Comparison of ENCODE assay signal across 18 cellular contexts in the genomic region with DNA sequence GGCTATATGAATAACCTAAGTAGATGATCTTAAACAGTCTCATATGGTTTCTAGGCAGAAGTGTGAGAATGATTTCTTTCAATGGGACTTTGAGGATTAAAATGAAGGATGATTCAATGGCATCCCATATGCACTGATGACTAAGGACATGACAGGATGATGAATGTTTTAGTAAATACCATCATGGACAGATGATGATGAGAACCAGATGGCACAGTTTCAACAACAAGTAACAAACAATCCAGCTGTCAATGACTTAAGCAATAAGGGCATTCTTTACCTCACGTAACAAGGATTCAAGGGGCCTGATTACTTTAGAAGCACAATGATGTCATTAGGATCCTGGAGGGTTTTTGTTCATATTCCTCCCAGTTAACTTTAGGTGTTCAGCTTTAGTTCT.
DNase-seq lines count a peak whose midpoint lies in the region; ATAC-seq and TF ChIP-seq lines count a peak whose summit lies in the region.
"Had no signal": no experiment of that assay in that cellular context is flagged by ENCODE, and none has a peak within 500 bp of the region (broad histone marks: within the 10 kb centered on the region; RNA-seq: fewer than 3 reads in every experiment).

No MANE protein-coding gene starts in this region.

- H3K79me2 ChIP-seq in PC-3 (ENCODE audit: low read length) (no peaks in the 10 kb centered on the region), smooth muscle cell (ENCODE audit: low read depth) (no peaks in the 10 kb centered on the region)

- CTCF ChIA-PET in PC-3 (lab: Charles Lee): no interaction called here
- CTCF ChIA-PET in CD8-positive, alpha-beta T cell (lab: Charles Lee): no interaction called here

- H3K4me3 Mint-ChIP-seq in CD8-positive, alpha-beta T cell: no peak overlapping the region
- H3K4me3 Mint-ChIP-seq: activated naive CD4-positive, alpha-beta T cell treated with anti-CD3 and anti-CD28 coated beads, Interleukin-2, amount 50 U/mL, for 24 hours; immature natural killer cell had no signal

- H3K36me3 ChIP-seq in PC-3 (ENCODE audit: low read depth, low read length): no peaks in the 10 kb centered on the region
- H3K36me3 ChIP-seq in smooth muscle cell (ENCODE audit: low read depth): no peaks in the 10 kb centered on the region
- no peaks in the 10 kb centered on the region for H3K36me3 ChIP-seq in CD8-positive, alpha-beta T cell (ENCODE audit: insufficient read depth, low read length)

- no peak overlapping the region for H3K27ac Mint-ChIP-seq in CD8-positive, alpha-beta T cell
- H3K27ac Mint-ChIP-seq: activated naive CD4-positive, alpha-beta T cell treated with anti-CD3 and anti-CD28 coated beads, Interleukin-2, amount 50 U/mL, for 24 hours; immature natural killer cell had no signal

- WGBS in smooth muscle cell (ENCODE audit: low lambda C conversion rate): 38% methylated on average over 1 of the region's 1 CpG

- H3F3A ChIP-seq in PC-3 (ENCODE audit: low read length, unreplicated experiment) (no peaks in the 10 kb centered on the region), smooth muscle cell (ENCODE audit: low read depth) (no peaks in the 10 kb centered on the region)

- H3K27me3 Mint-ChIP-seq in CD8-positive, alpha-beta T cell (ENCODE audit: low read depth): no peaks in the 10 kb centered on the region
- H3K27me3 Mint-ChIP-seq: activated naive CD4-positive, alpha-beta T cell treated with anti-CD3 and anti-CD28 coated beads, Interleukin-2, amount 50 U/mL, for 24 hours had no signal

- H3K4me2 ChIP-seq in PC-3 (ENCODE audit: low read length): no peak overlapping the region
- no peak overlapping the region for H3K4me2 ChIP-seq in smooth muscle cell

- no peaks in the 10 kb centered on the region for H3K9me2 ChIP-seq in PC-3 (replicated peaks; ENCODE audit: low read length)

- H3K9ac ChIP-seq in PC-3 (ENCODE audit: low read length) (no peak overlapping the region), smooth muscle cell (ENCODE audit: low read depth) (peak overlapping the region; percentile 47)

- H4K20me1 ChIP-seq in PC-3 (ENCODE audit: low read length) (no peaks in the 10 kb centered on the region), smooth muscle cell (ENCODE audit: low read depth) (no peaks in the 10 kb centered on the region)

- H3K4me1 Mint-ChIP-seq in CD8-positive, alpha-beta T cell (ENCODE audit: low read depth): no peaks in the 10 kb centered on the region
- H3K4me1 Mint-ChIP-seq: activated naive CD4-positive, alpha-beta T cell treated with anti-CD3 and anti-CD28 coated beads, Interleukin-2, amount 50 U/mL, for 24 hours; immature natural killer cell had no signal

- POLR2A ChIA-PET in PC-3 (lab: Charles Lee; ENCODE audit: unreplicated experiment): interaction anchor here (0.6 kb wide), 1 partner anchor 1067 kb away, joined by 4 read pairs; no protein-coding TSS in a partner anchor
- POLR2A ChIA-PET in CD8-positive, alpha-beta T cell (lab: Charles Lee): no interaction called here

- BruUV-seq in PC-3 (replicated peaks; lab: Mats Ljungman, UMichigan): no TSS peak

- H2AFZ ChIP-seq in PC-3 (ENCODE audit: low read length) (no peak overlapping the region), smooth muscle cell (ENCODE audit: low read depth) (no peak overlapping the region)

- ATAC-seq in PC-3 (peak; percentile 59), HG02798 (IDR thresholded peaks at IDR 0.05; ENCODE audit: poor library complexity, unreplicated experiment) (no peak)
- ATAC-seq in CD8-positive, alpha-beta T cell: no peak
- ATAC-seq: psoas muscle had no signal

- H3K27ac ChIP-seq in PC-3 (ENCODE audit: low read length) (peak overlapping the region; percentile 59), smooth muscle cell (ENCODE audit: low read depth) (peak overlapping the region; percentile 81)
- no peak overlapping the region for H3K27ac ChIP-seq in CD8-positive, alpha-beta T cell (ENCODE audit: low read depth, low read length)
- H3K27ac ChIP-seq: psoas muscle, VCaP had no signal

- peaks cover 11% of the 10 kb centered on the region for H3K4me1 ChIP-seq in PC-3 (ENCODE audit: insufficient read depth, low read length)
- H3K4me1 ChIP-seq in smooth muscle cell (ENCODE audit: low read depth): no peaks in the 10 kb centered on the region
- no peaks in the 10 kb centered on the region for H3K4me1 ChIP-seq in CD8-positive, alpha-beta T cell (ENCODE audit: insufficient read depth, low read length)
- H3K4me1 ChIP-seq: psoas muscle had no signal

- no peaks in the 10 kb centered on the region for H3K36me3 Mint-ChIP-seq in CD8-positive, alpha-beta T cell
- H3K36me3 Mint-ChIP-seq: activated naive CD4-positive, alpha-beta T cell treated with anti-CD3 and anti-CD28 coated beads, Interleukin-2, amount 50 U/mL, for 24 hours had no signal

- no peaks in the 10 kb centered on the region for H3K9me3 ChIP-seq in PC-3 (ENCODE audit: low read length)
- H3K9me3 ChIP-seq in smooth muscle cell (replicated peaks; ENCODE audit: low read depth): no peaks in the 10 kb centered on the region
- H3K9me3 ChIP-seq in CD8-positive, alpha-beta T cell (ENCODE audit: low read length): no peaks in the 10 kb centered on the region
- H3K9me3 ChIP-seq: psoas muscle had no signal

- peaks cover 12% of the 10 kb centered on the region for H3K9me3 Mint-ChIP-seq in CD8-positive, alpha-beta T cell

- H3K27me3 ChIP-seq in PC-3 (ENCODE audit: low read length) (no peaks in the 10 kb centered on the region), smooth muscle cell (ENCODE audit: low read depth) (no peaks in the 10 kb centered on the region)
- H3K27me3 ChIP-seq in CD8-positive, alpha-beta T cell (ENCODE audit: insufficient read depth, low read length): no peaks in the 10 kb centered on the region

- H3K4me3 ChIP-seq in PC-3 (ENCODE audit: low read length): no peak overlapping the region
- no peak overlapping the region for H3K4me3 ChIP-seq in smooth muscle cell
- H3K4me3 ChIP-seq in CD8-positive, alpha-beta T cell (ENCODE audit: low read depth, low read length): no peak overlapping the region
- H3K4me3 ChIP-seq: psoas muscle had no signal

- intact Hi-C loops in PC-3 (cut with micrococcal nuclease): loop anchor here (10.0 kb wide), 1 partner anchor 263 kb away; no protein-coding TSS in a partner anchor
- intact Hi-C loops in CD8-positive, alpha-beta T cell (cut with DNase I, micrococcal nuclease): no loop called here

- DNase-seq in NCI-H510A treated with DMSO at 0.1 percent for 48 hours (lab: John Stamatoyannopoulos, UW) (peak; percentile 31), NCI-H510A (lab: John Stamatoyannopoulos, UW) (no peak), PC-3 (peak; percentile 71), dermis blood vessel endothelial cell (peak; percentile 0), smooth muscle cell (lab: John Stamatoyannopoulos, UW; ENCODE audit: unreplicated experiment) (no peak), cerebellum (ENCODE audit: low spot score) (no peak)
- no peak for DNase-seq in CD8-positive, alpha-beta T cell
- DNase-seq: ACHN; DND-41; foreskin melanocyte; immature natural killer cell; NCI-H1092 treated with DMSO at 0.1 percent for 48 hours; NCI-H526 treated with DMSO at 0.1 percent for 48 hours; psoas muscle; stimulated activated CD4-positive, alpha-beta T cell treated with anti-CD3 and anti-CD28 coated beads, Interleukin-2, amount 100 ng/mL, for 24 hours had no signal

- no peak for TF ChIP-seq CTCF in PC-3 (conservative IDR thresholded peaks at IDR 0.05; ENCODE audit: low read depth, low read length)
- TF ChIP-seq CTCF in smooth muscle cell (IDR thresholded peaks at IDR 0.05; ENCODE audit: borderline replicate concordance, insufficient read depth, poor library complexity, severe bottlenecking): no peak
- TF ChIP-seq CTCF in CD8-positive, alpha-beta T cell (IDR thresholded peaks at IDR 0.05): no peak

Comparison
In these comparisons a context has a peak if more than half of its experiments do, and no peak if none do; other contexts are left out.
1. DNase-seq: peak in NCI-H510A treated with DMSO at 0.1 percent for 48 hours (single experiment), PC-3 (single experiment) and dermis blood vessel endothelial cell (single experiment); none in NCI-H510A (single experiment), smooth muscle cell (single experiment), CD8-positive, alpha-beta T cell (0 of 7) and cerebellum (single experiment).